18 cellular contexts compared by ENCODE assay signal in genomic region chr15:52150043-52150825, GRCh38. TPM values are rescaled to one million over a fixed set of nuclear protein-coding genes. Genes with fewer than 3 reads are reported as not detected.
"Had no signal": no experiment of that assay in that cellular context is flagged by ENCODE, and none has a peak within 500 bp of the region (broad histone marks: within the 10 kb centered on the region; RNA-seq: fewer than 3 reads in every experiment).

No MANE protein-coding gene starts in this region.

- H3K9me3 ChIP-seq: lower lobe of right lung, prostate gland, vagina had no signal

- H3K4me3 Mint-ChIP-seq: activated CD4-positive, alpha-beta memory T cell treated with anti-CD3 and anti-CD28 coated beads for 36 hours; activated naive CD8-positive, alpha-beta T cell treated with anti-CD3 and anti-CD28 coated beads, Interleukin-2, amount 50 U/mL, for 24 hours; naive thymus-derived CD8-positive, alpha-beta T cell had no signal

- H3K27me3 ChIP-seq: vagina had no signal

- DNase-seq: activated CD4-positive, alpha-beta memory T cell treated with anti-CD3 and anti-CD28 coated beads for 36 hours; activated CD4-positive, alpha-beta T cell treated with anti-CD3 and anti-CD28 coated beads for 48 hours; activated gamma-delta T cell; activated naive CD4-positive, alpha-beta T cell treated with anti-CD3 and anti-CD28 coated beads, Interleukin-2, amount 50 U/mL, for 16 hours; activated naive CD8-positive, alpha-beta T cell treated with anti-CD3 and anti-CD28 coated beads, Interleukin-2, amount 50 U/mL, for 24 hours; activated T-cell treated with anti-CD3 and anti-CD28 coated beads for 4 hours; cortex of kidney; lower lobe of right lung; naive thymus-derived CD8-positive, alpha-beta T cell; right cardiac atrium; stimulated activated CD4-positive, alpha-beta T cell treated with anti-CD3 and anti-CD28 coated beads, Interleukin-12 subunit alpha, Interleukin-12 subunit beta, amount 100 ng/mL, for 4 hours; stimulated activated CD4-positive, alpha-beta T cell treated with anti-CD3 and anti-CD28 coated beads, Interleukin-4, amount 100 ng/mL, for 4 hours; trophoblast cell had no signal

- ATAC-seq: activated naive CD8-positive, alpha-beta T cell treated with anti-CD3 and anti-CD28 coated beads, Interleukin-2, amount 50 U/mL, for 24 hours; lower lobe of right lung; naive thymus-derived CD8-positive, alpha-beta T cell had no signal

- H3K27me3 Mint-ChIP-seq: activated CD4-positive, alpha-beta memory T cell treated with anti-CD3 and anti-CD28 coated beads for 36 hours; activated naive CD8-positive, alpha-beta T cell treated with anti-CD3 and anti-CD28 coated beads, Interleukin-2, amount 50 U/mL, for 24 hours; naive thymus-derived CD8-positive, alpha-beta T cell had no signal

- H3K9me3 Mint-ChIP-seq: activated CD4-positive, alpha-beta memory T cell treated with anti-CD3 and anti-CD28 coated beads for 36 hours; activated naive CD8-positive, alpha-beta T cell treated with anti-CD3 and anti-CD28 coated beads, Interleukin-2, amount 50 U/mL, for 24 hours; naive thymus-derived CD8-positive, alpha-beta T cell had no signal

- H3K27ac Mint-ChIP-seq: activated CD4-positive, alpha-beta memory T cell treated with anti-CD3 and anti-CD28 coated beads for 36 hours; activated naive CD8-positive, alpha-beta T cell treated with anti-CD3 and anti-CD28 coated beads, Interleukin-2, amount 50 U/mL, for 24 hours had no signal

- H3K4me3 ChIP-seq: lower lobe of right lung, prostate gland, vagina had no signal

- H3K4me1 Mint-ChIP-seq: activated naive CD8-positive, alpha-beta T cell treated with anti-CD3 and anti-CD28 coated beads, Interleukin-2, amount 50 U/mL, for 24 hours had no signal

- H3K4me1 ChIP-seq: lower lobe of right lung, prostate gland, vagina had no signal

- H3K27ac ChIP-seq: lower lobe of right lung, prostate gland, vagina had no signal

RNA-seq across cellular contexts. Expression of gene BCL2L10, which starts 37.7 kb away (rescaled TPM):
- total RNA-seq: activated CD4-positive, alpha-beta memory T cell treated with anti-CD3 and anti-CD28 coated beads for 36 hours; lower lobe of right lung; mesenteric fat pad; osteoblast; right cardiac atrium; T-helper 1 cell treated with Interleukin-12 subunit alpha and Interleukin-12 subunit beta and Interleukin-4 antibody, amounts not matched to agents 30 ng/mL and 1 ng/mL, for 36 hours had no signal
- polyA plus RNA-seq: naive thymus-derived CD8-positive, alpha-beta T cell had no signal
